ENCODE assay signal across 9 cellular contexts in the genomic region with DNA sequence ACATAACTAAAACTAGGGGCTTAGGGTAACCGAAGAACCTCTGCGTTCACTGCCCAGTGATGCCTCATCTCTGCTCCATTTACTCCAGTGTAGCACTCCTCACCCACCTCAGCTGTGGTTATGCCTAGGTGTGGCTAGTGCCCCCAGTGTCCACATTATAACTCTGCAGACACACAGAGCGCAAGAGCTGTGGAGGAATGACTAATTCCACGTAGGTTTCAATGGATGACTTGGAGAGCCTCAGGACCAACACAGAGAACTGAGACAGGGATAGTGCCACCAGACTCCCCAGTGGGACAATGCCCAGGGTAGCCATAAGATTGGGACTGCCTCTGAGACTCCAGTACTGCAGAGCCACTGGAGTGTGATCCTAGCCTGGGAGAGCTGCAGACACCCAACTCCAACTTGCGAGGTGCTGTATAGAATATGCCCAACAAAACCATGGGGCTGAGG.
DNase-seq lines count a peak whose midpoint lies in the region; ATAC-seq and TF ChIP-seq lines count a peak whose summit lies in the region.
"Had no signal": no experiment of that assay in that cellular context is flagged by ENCODE, and none has a peak within 500 bp of the region (broad histone marks: within the 10 kb centered on the region; RNA-seq: fewer than 3 reads in every experiment).

No MANE protein-coding gene starts in this region.

- no peak overlapping the region for H3K4me3 ChIP-seq in fibroblast of pulmonary artery (replicated peaks; ENCODE audit: low read depth, low read length)
- H3K4me3 ChIP-seq: lung had no signal

- ATAC-seq in GM18519 (IDR thresholded peaks at IDR 0.05; ENCODE audit: low FRiP score, unreplicated experiment) (peak; percentile 47), HG02623 (IDR thresholded peaks at IDR 0.05; ENCODE audit: unreplicated experiment) (no peak)

- no peaks in the 10 kb centered on the region for H3K27me3 Mint-ChIP-seq in activated CD4-positive, alpha-beta memory T cell treated with anti-CD3 and anti-CD28 coated beads for 36 hours

- no peak overlapping the region for H3K4me3 Mint-ChIP-seq in activated CD4-positive, alpha-beta memory T cell treated with anti-CD3 and anti-CD28 coated beads for 36 hours

- no peaks in the 10 kb centered on the region for H3K9me3 Mint-ChIP-seq in activated CD4-positive, alpha-beta memory T cell treated with anti-CD3 and anti-CD28 coated beads for 36 hours

- no peak overlapping the region for H3K27ac Mint-ChIP-seq in activated CD4-positive, alpha-beta memory T cell treated with anti-CD3 and anti-CD28 coated beads for 36 hours

- H3K36me3 Mint-ChIP-seq in activated CD4-positive, alpha-beta memory T cell treated with anti-CD3 and anti-CD28 coated beads for 36 hours, result peaks cover 27% of the 10 kb centered on the region

- DNase-seq in AG08395 (ENCODE audit: low spot score) (peak; percentile 52), SIG-M5 (lab: John Stamatoyannopoulos, UW) (peak; percentile 3), fibroblast of pulmonary artery (ENCODE audit: low read depth) (peak; percentile 22), cerebellum (ENCODE audit: low spot score) (no peak), erythroblast (lab: John Stamatoyannopoulos, UW) (no peak)
- DNase-seq in activated CD4-positive, alpha-beta memory T cell treated with anti-CD3 and anti-CD28 coated beads for 36 hours, result no peak

- TF ChIP-seq CTCF in fibroblast of pulmonary artery (IDR thresholded peaks at IDR 0.05; ENCODE audit: low read length, missing control alignments), result no peak

- intact Hi-C loops in activated CD4-positive, alpha-beta memory T cell treated with anti-CD3 and anti-CD28 coated beads for 36 hours (cut with micrococcal nuclease), result no loop called here

- H3K4me1 Mint-ChIP-seq in activated CD4-positive, alpha-beta memory T cell treated with anti-CD3 and anti-CD28 coated beads for 36 hours (ENCODE audit: low read depth), result peaks cover 15% of the 10 kb centered on the region

- POLR2A ChIA-PET in activated CD4-positive, alpha-beta memory T cell treated with anti-CD3 and anti-CD28 coated beads for 36 hours (lab: Charles Lee), result interaction anchor here (1.0 kb wide), 1 partner anchor 13 kb away, joined by 3 read pairs; no protein-coding TSS in a partner anchor

- no peak for TF ChIP-seq POLR2A in erythroblast (IDR thresholded peaks at IDR 0.05; ENCODE audit: low read length)

- CTCF ChIA-PET in activated CD4-positive, alpha-beta memory T cell treated with anti-CD3 and anti-CD28 coated beads for 36 hours (lab: Charles Lee), result interaction anchor here (1.1 kb wide), 1 partner anchor 32 kb away, joined by 3 read pairs; no protein-coding TSS in a partner anchor

Comparison
In these comparisons a context has a peak if more than half of its experiments do, and no peak if none do; other contexts are left out.
1. DNase-seq: peak in AG08395 (single experiment), SIG-M5 (single experiment) and fibroblast of pulmonary artery (single experiment); none in cerebellum (single experiment), activated CD4-positive, alpha-beta memory T cell treated with anti-CD3 and anti-CD28 coated beads for 36 hours (single experiment) and erythroblast (0 of 2).